8 cellular contexts compared by ENCODE assay signal in genomic region chr6:21597706-21598273, GRCh38. TPM values are rescaled to one million over a fixed set of nuclear protein-coding genes. Genes with fewer than 3 reads are reported as not detected.
DNase-seq lines count a peak whose midpoint lies in the region; ATAC-seq, FAIRE-seq and TF ChIP-seq lines count a peak whose summit lies in the region.

No MANE protein-coding gene starts in this region.

- H3K36me3 Mint-ChIP-seq in activated T-cell treated with anti-CD3 and anti-CD28 coated beads, Interleukin-2, amount 50 U/mL, for 24 hours (ENCODE audit: low read depth): no peaks in the 10 kb centered on the region

- TF ChIP-seq POLR2A in tibial nerve (IDR thresholded peaks at IDR 0.05): no peak

- peak overlapping the region; percentile 53 for H3K4me3 Mint-ChIP-seq in activated T-cell treated with anti-CD3 and anti-CD28 coated beads, Interleukin-2, amount 50 U/mL, for 24 hours

- H3K4me1 Mint-ChIP-seq in activated T-cell treated with anti-CD3 and anti-CD28 coated beads, Interleukin-2, amount 50 U/mL, for 24 hours (ENCODE audit: low read depth): peaks cover 21% of the 10 kb centered on the region

- H3K9me3 ChIP-seq in adipocyte (ENCODE audit: control insufficient read depth, low read length) (no peaks in the 10 kb centered on the region), keratinocyte (ENCODE audit: control insufficient read depth, low read depth, low read length) (no peaks in the 10 kb centered on the region), tibial nerve (no peaks in the 10 kb centered on the region)

- intact Hi-C loops in head of caudate nucleus (cut with DNase I): loop anchor here (5.0 kb wide), 1 partner anchor 550 kb away; no protein-coding TSS in a partner anchor

- no peak for TF ChIP-seq EP300 in tibial nerve (IDR thresholded peaks at IDR 0.05)

- no peaks in the 10 kb centered on the region for H3K9me3 Mint-ChIP-seq in activated T-cell treated with anti-CD3 and anti-CD28 coated beads, Interleukin-2, amount 50 U/mL, for 24 hours

- H3K4me1 ChIP-seq in adipocyte (ENCODE audit: control insufficient read depth, insufficient read depth, low read length) (peaks cover 17% of the 10 kb centered on the region), keratinocyte (ENCODE audit: control insufficient read depth, extremely low read depth, insufficient read depth, low read length) (peaks cover 16% of the 10 kb centered on the region), tibial nerve (peaks cover 0 to 27% (median 10%) of the 10 kb centered on the region in 4 donors)

- peaks cover 46% of the 10 kb centered on the region for H3K79me2 ChIP-seq in keratinocyte (ENCODE audit: control insufficient read depth, insufficient read depth, low read length)

- H3K27ac Mint-ChIP-seq in activated T-cell treated with anti-CD3 and anti-CD28 coated beads, Interleukin-2, amount 50 U/mL, for 24 hours: no peak overlapping the region

- dilution Hi-C loops in keratinocyte (cut with MboI; ENCODE audit: extremely low pct_ligation_motif_present, low sequenced_read_pairs): no loop called here

- H3K9ac ChIP-seq in adipocyte (ENCODE audit: low read length) (peak overlapping the region; percentile 89), keratinocyte (ENCODE audit: control insufficient read depth, extremely low read depth, insufficient read depth, low read length) (peak overlapping the region; percentile 33)

- DNase-seq in activated T-cell treated with anti-CD3 and anti-CD28 coated beads, Interleukin-2, amount 50 U/mL, for 24 hours: no peak
- no peak for DNase-seq in activated T-cell treated with anti-CD3 and anti-CD28 coated beads, Interleukin-2, amount 50 U/mL, for 1 hour
- peak; percentile 48 for DNase-seq in adipocyte (ENCODE audit: low read depth)
- no peak for DNase-seq in keratinocyte (ENCODE audit: low read depth, low spot score)
- DNase-seq in tibial nerve (ENCODE audit: low spot score in 2 of 2): no peak
- DNase-seq in head of caudate nucleus: no peak

- H2AFZ ChIP-seq in keratinocyte (ENCODE audit: control insufficient read depth, low read length): no peak overlapping the region

- H3K36me3 ChIP-seq in adipocyte (ENCODE audit: control insufficient read depth, insufficient read depth, low read length, severe bottlenecking): no peaks in the 10 kb centered on the region
- peaks cover 0 to 2% of the 10 kb centered on the region in 2 experiments for H3K36me3 ChIP-seq in keratinocyte (ENCODE audit: control insufficient read depth in 2 of 2, extremely low read depth in 1 of 2, insufficient read depth in 2 of 2, low read length in 2 of 2)
- H3K36me3 ChIP-seq in tibial nerve: peaks cover 0 to 7% (median 0%) of the 10 kb centered on the region in 3 donors

- H3K4me3 ChIP-seq in adipocyte (ENCODE audit: low read length): peak overlapping the region; percentile 94
- H3K4me3 ChIP-seq in keratinocyte (ENCODE audit: control insufficient read depth in 2 of 3, extremely low read depth in 1 of 3, insufficient read depth in 2 of 3, low read depth in 1 of 3, low read length in 3 of 3): peak overlapping the region; percentile 59 to 98 (median 93)
- H3K4me3 ChIP-seq in tibial nerve: peak overlapping the region; percentile 61 to 95 (median 80)

- no peaks in the 10 kb centered on the region for H3K27me3 ChIP-seq in adipocyte (replicated peaks; ENCODE audit: control insufficient read depth, insufficient read depth, low read length)
- no peaks in the 10 kb centered on the region for H3K27me3 ChIP-seq in keratinocyte (ENCODE audit: control insufficient read depth, extremely low read depth, insufficient read depth, low read length)
- H3K27me3 ChIP-seq in tibial nerve: no peaks in the 10 kb centered on the region

- no peaks in the 10 kb centered on the region for H3K9me1 ChIP-seq in keratinocyte (ENCODE audit: control insufficient read depth, extremely low read depth, insufficient read depth, low read length)

- no peak for ATAC-seq in GM18870 (IDR thresholded peaks at IDR 0.05; ENCODE audit: unreplicated experiment)
- no peak for ATAC-seq in HG03159 (IDR thresholded peaks at IDR 0.05; ENCODE audit: unreplicated experiment)

- FAIRE-seq in keratinocyte (lab: Jason Lieb, UNC): no peak

- H3K4me2 ChIP-seq in keratinocyte (ENCODE audit: control insufficient read depth, extremely low read depth, insufficient read depth, low read depth, low read length): peak overlapping the region; percentile 88

- no peak for TF ChIP-seq CTCF in keratinocyte (optimal IDR thresholded peaks at IDR 0.05 in 1 of 3, IDR thresholded peaks at IDR 0.05 in 1 of 3, conservative IDR thresholded peaks at IDR 0.05 in 1 of 3; ENCODE audit: extremely low read depth in 1 of 3, insufficient read depth in 2 of 3, low read length in 3 of 3)
- no peak for TF ChIP-seq CTCF in tibial nerve (IDR thresholded peaks at IDR 0.05)

- peaks cover 66% of the 10 kb centered on the region for H3K27me3 Mint-ChIP-seq in activated T-cell treated with anti-CD3 and anti-CD28 coated beads, Interleukin-2, amount 50 U/mL, for 24 hours

- H4K20me1 ChIP-seq in keratinocyte (ENCODE audit: control insufficient read depth, extremely low read depth, insufficient read depth, low read length): no peaks in the 10 kb centered on the region

- WGBS in tibial nerve, 2 donors: 4 to 6% methylated on average over 13 of the region's 13 CpGs

- no peak overlapping the region for H3K27ac ChIP-seq in keratinocyte (ENCODE audit: control insufficient read depth, insufficient read depth, low read length)
- peak overlapping the region in 1 of 4 donors; percentile 43 for H3K27ac ChIP-seq in tibial nerve

RNA-seq across cellular contexts. Expression of gene SOX4, which starts 4.2 kb away (rescaled TPM):
- polyA plus RNA-seq in keratinocyte: 12.8 to 16.3 TPM (median 14.6 TPM) in 3 replicates
- polyA plus RNA-seq in keratinocyte (2011; ENCODE audit: low read depth): 9.5 TPM
- 7.5 and 9.3 TPM in 2 replicates for polyA plus RNA-seq in keratinocyte (2011; cell fraction: cytosol; rRNA removed)
- 27.7 and 29.9 TPM in 2 replicates for polyA plus RNA-seq in keratinocyte (2011; cell fraction: nucleus; rRNA removed)
- 19.0 and 25.6 TPM in 2 replicates for polyA plus RNA-seq in keratinocyte (2012; ENCODE audit: low replicate concordance)
- polyA minus RNA-seq in keratinocyte: 9.4 to 13.8 TPM (median 10.9 TPM) in 3 replicates
- 19.6 TPM for polyA minus RNA-seq in keratinocyte (2011; cell fraction: cytosol; rRNA and poly(A)+ RNA removed)
- 30.8 and 36.2 TPM in 2 replicates for polyA minus RNA-seq in keratinocyte (2011; cell fraction: nucleus; rRNA and poly(A)+ RNA removed)
- total RNA-seq in tibial nerve: 1 to 10 TPM; 5.2 to 9.3 (median 8.1) TPM
